1 cellular context compared by ENCODE assay signal in genomic region chr17:7281074-7281952, GRCh38.
TF ChIP-seq lines count a peak whose summit lies in the region.

Gene SLC2A4 (plus strand): TSS chr17:7281718. CDS start chr17:7281935, 217 bp downstream.

TF ChIP-seq in HepG2, 621 proteins besides CTCF, POLR2A, EP300 and RAD21 (continued from another document and continues in another):
- TF ChIP-seq HNF1A (IDR thresholded peaks at IDR 0.05; ENCODE audit: low read depth) (no peak), HNF1A (CRISPR knock-in tag; IDR thresholded peaks at IDR 0.05; ENCODE audit: borderline replicate concordance) (no peak), MYC (CRISPR knock-in tag; IDR thresholded peaks at IDR 0.05; ENCODE audit: borderline replicate concordance) (peak; percentile 84; the same call in 1 of the 2 replicates), ZNF850 (CRISPR knock-in tag; conservative IDR thresholded peaks at IDR 0.05) (no peak), FUBP1 (CRISPR knock-in tag; IDR thresholded peaks at IDR 0.05; ENCODE audit: borderline replicate concordance) (no peak), ATF1 (CRISPR knock-in tag; IDR thresholded peaks at IDR 0.05) (no peak), ZNF235 (CRISPR knock-in tag; IDR thresholded peaks at IDR 0.05; ENCODE audit: borderline replicate concordance) (no peak), SIX4 (CRISPR knock-in tag; IDR thresholded peaks at IDR 0.05) (no peak), ZKSCAN1 (IDR thresholded peaks at IDR 0.05; ENCODE audit: low read length) (no peak), POLR2AphosphoS5 (IDR thresholded peaks at IDR 0.05; ENCODE audit: low read depth, low read length) (peak; percentile 41; the same call in 1 of the 2 replicates), KDM2A (CRISPR knock-in tag; IDR thresholded peaks at IDR 0.05; ENCODE audit: borderline replicate concordance, low read depth) (0 out of 2 replicates have a peak, but pooled peaks have one; percentile 6), SALL2 (CRISPR knock-in tag; IDR thresholded peaks at IDR 0.05) (no peak), ZBTB7A (CRISPR knock-in tag; IDR thresholded peaks at IDR 0.05) (no peak; the same call in 1 of the 2 replicates), STAG1 (CRISPR knock-in tag; IDR thresholded peaks at IDR 0.05) (no peak), ZNF704 (CRISPR knock-in tag; IDR thresholded peaks at IDR 0.05; ENCODE audit: borderline replicate concordance) (no peak; the same call in 1 of the 2 replicates), DMAP1 (CRISPR knock-in tag; IDR thresholded peaks at IDR 0.05) (0 out of 2 replicates have a peak, but pooled peaks have one; percentile 13), ZNF44 (CRISPR knock-in tag; IDR thresholded peaks at IDR 0.05) (no peak), GRHL1 (CRISPR knock-in tag; conservative IDR thresholded peaks at IDR 0.05) (no peak), ZNF230 (CRISPR knock-in tag; IDR thresholded peaks at IDR 0.05) (no peak), MED8 (CRISPR knock-in tag; IDR thresholded peaks at IDR 0.05; ENCODE audit: insufficient replicate concordance) (no peak), IKZF4 (CRISPR knock-in tag; IDR thresholded peaks at IDR 0.05; ENCODE audit: borderline replicate concordance, low read depth, not compliant biosample characterization) (no peak), CBX5 (CRISPR knock-in tag; IDR thresholded peaks at IDR 0.05; ENCODE audit: borderline replicate concordance) (no peak), ZNF772 (CRISPR knock-in tag; IDR thresholded peaks at IDR 0.05) (no peak), RARG (CRISPR knock-in tag; IDR thresholded peaks at IDR 0.05; ENCODE audit: low read depth) (no peak), ZNF710 (CRISPR knock-in tag; IDR thresholded peaks at IDR 0.05; ENCODE audit: borderline replicate concordance) (no peak), CEBPZ (IDR thresholded peaks at IDR 0.05; ENCODE audit: low read length) (no peak), CAMTA2 (CRISPR knock-in tag; IDR thresholded peaks at IDR 0.05; ENCODE audit: borderline replicate concordance) (no peak), ZZZ3 (CRISPR knock-in tag; IDR thresholded peaks at IDR 0.05; ENCODE audit: borderline replicate concordance) (no peak), ZBTB3 (CRISPR knock-in tag; IDR thresholded peaks at IDR 0.05; ENCODE audit: borderline replicate concordance, low read depth) (0 out of 2 replicates have a peak, but pooled peaks have one; percentile 51), MEF2D (CRISPR knock-in tag; IDR thresholded peaks at IDR 0.05) (no peak), HINFP (CRISPR knock-in tag; IDR thresholded peaks at IDR 0.05; ENCODE audit: low read depth) (no peak), FIP1L1 (IDR thresholded peaks at IDR 0.05; ENCODE audit: borderline replicate concordance, insufficient read depth, low read depth, low read length) (no peak), TBL1XR1 (IDR thresholded peaks at IDR 0.05; ENCODE audit: borderline replicate concordance, low read length, partially characterized antibody) (no peak), ZFP82 (CRISPR knock-in tag; IDR thresholded peaks at IDR 0.05; ENCODE audit: borderline replicate concordance) (no peak), ELF4 (CRISPR knock-in tag; IDR thresholded peaks at IDR 0.05; ENCODE audit: borderline replicate concordance) (no peak), SRSF4 (IDR thresholded peaks at IDR 0.05; ENCODE audit: low read depth, low read length, poor library complexity, severe bottlenecking) (no peak), ZBTB46 (CRISPR knock-in tag; IDR thresholded peaks at IDR 0.05; ENCODE audit: borderline replicate concordance) (no peak), ZSCAN29 (CRISPR knock-in tag; conservative IDR thresholded peaks at IDR 0.05) (no peak)
- TF ChIP-seq, protein P1, sequence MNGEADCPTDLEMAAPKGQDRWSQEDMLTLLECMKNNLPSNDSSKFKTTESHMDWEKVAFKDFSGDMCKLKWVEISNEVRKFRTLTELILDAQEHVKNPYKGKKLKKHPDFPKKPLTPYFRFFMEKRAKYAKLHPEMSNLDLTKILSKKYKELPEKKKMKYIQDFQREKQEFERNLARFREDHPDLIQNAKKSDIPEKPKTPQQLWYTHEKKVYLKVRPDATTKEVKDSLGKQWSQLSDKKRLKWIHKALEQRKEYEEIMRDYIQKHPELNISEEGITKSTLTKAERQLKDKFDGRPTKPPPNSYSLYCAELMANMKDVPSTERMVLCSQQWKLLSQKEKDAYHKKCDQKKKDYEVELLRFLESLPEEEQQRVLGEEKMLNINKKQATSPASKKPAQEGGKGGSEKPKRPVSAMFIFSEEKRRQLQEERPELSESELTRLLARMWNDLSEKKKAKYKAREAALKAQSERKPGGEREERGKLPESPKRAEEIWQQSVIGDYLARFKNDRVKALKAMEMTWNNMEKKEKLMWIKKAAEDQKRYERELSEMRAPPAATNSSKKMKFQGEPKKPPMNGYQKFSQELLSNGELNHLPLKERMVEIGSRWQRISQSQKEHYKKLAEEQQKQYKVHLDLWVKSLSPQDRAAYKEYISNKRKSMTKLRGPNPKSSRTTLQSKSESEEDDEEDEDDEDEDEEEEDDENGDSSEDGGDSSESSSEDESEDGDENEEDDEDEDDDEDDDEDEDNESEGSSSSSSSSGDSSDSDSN (CRISPR knock-in tag; IDR thresholded peaks at IDR 0.05), result no peak; the same call in 1 of the 2 replicates
